1 cellular context compared by ENCODE assay signal in the genomic region with DNA sequence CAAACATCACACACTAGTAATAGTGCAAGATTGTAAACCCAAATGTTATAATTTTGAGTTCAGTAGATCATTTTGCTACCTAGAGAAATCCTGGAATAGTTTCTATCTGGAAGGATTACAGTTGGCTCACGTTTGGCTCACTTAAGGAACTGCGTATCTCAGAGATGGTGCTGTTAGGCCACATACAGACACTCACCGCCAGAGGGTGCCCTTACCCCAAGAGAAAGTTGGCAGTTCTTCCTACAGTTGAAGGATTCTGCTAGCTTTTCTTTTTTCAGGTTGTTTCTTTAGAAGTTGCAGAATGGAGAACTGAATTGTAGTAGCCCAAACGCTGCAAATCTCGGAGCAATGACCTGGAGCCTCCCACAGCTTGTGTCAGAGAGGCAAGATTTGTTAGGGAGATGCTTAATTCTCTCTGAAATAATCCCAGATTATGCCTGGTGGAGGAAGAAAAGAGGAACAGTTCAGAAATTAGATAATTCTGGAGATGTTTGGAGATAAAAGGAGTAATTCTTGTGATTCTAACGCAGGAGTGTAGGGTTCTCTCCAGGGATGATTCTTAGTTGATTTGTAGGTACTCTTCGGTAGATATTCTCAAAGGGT.
TF ChIP-seq lines count a peak whose summit lies in the region.

No MANE protein-coding gene starts in this region.

TF ChIP-seq in GM23338, 12 proteins besides CTCF, POLR2A, EP300 and RAD21 (continued from another document):
- TF ChIP-seq JUNB (IDR thresholded peaks at IDR 0.05; ENCODE audit: unreplicated experiment) = no peak
- TF ChIP-seq, protein P1, sequence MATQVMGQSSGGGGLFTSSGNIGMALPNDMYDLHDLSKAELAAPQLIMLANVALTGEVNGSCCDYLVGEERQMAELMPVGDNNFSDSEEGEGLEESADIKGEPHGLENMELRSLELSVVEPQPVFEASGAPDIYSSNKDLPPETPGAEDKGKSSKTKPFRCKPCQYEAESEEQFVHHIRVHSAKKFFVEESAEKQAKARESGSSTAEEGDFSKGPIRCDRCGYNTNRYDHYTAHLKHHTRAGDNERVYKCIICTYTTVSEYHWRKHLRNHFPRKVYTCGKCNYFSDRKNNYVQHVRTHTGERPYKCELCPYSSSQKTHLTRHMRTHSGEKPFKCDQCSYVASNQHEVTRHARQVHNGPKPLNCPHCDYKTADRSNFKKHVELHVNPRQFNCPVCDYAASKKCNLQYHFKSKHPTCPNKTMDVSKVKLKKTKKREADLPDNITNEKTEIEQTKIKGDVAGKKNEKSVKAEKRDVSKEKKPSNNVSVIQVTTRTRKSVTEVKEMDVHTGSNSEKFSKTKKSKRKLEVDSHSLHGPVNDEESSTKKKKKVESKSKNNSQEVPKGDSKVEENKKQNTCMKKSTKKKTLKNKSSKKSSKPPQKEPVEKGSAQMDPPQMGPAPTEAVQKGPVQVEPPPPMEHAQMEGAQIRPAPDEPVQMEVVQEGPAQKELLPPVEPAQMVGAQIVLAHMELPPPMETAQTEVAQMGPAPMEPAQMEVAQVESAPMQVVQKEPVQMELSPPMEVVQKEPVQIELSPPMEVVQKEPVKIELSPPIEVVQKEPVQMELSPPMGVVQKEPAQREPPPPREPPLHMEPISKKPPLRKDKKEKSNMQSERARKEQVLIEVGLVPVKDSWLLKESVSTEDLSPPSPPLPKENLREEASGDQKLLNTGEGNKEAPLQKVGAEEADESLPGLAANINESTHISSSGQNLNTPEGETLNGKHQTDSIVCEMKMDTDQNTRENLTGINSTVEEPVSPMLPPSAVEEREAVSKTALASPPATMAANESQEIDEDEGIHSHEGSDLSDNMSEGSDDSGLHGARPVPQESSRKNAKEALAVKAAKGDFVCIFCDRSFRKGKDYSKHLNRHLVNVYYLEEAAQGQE (IDR thresholded peaks at IDR 0.05; ENCODE audit: unreplicated experiment) = no peak
- TF ChIP-seq STAT1 (IDR thresholded peaks at IDR 0.05; ENCODE audit: unreplicated experiment) = no peak
